ENCODE assay signal across 9 cellular contexts in genomic region chr2:230905448-230906430, GRCh38. TPM values are rescaled to one million over a fixed set of nuclear protein-coding genes. Genes with fewer than 3 reads are reported as not detected.
DNase-seq lines count a peak whose midpoint lies in the region; ATAC-seq and TF ChIP-seq lines count a peak whose summit lies in the region.
"Had no signal": no experiment of that assay in that cellular context is flagged by ENCODE, and none has a peak within 500 bp of the region (broad histone marks: within the 10 kb centered on the region; RNA-seq: fewer than 3 reads in every experiment).

No MANE protein-coding gene starts in this region.

- H3K79me2 ChIP-seq in GM23338 (replicated peaks; ENCODE audit: insufficient read depth) = no peaks in the 10 kb centered on the region

- peaks cover 27% of the 10 kb centered on the region for H3K27me3 Mint-ChIP-seq in GM23338 (ENCODE audit: insufficient read depth, low read depth, poor library complexity)

- H3K27ac Mint-ChIP-seq in GM23338 = no peak overlapping the region

- H3K4me1 ChIP-seq in GM23338 (ENCODE audit: insufficient read depth) = peaks cover 29% of the 10 kb centered on the region

- H3K4me3 ChIP-seq in GM23338 = no peak overlapping the region

- H3K4me1 Mint-ChIP-seq in GM23338 = peaks cover 42% of the 10 kb centered on the region

- no peaks in the 10 kb centered on the region for H3K27me3 ChIP-seq in GM23338 (ENCODE audit: insufficient read depth)

- ATAC-seq in GM23338 = peak; percentile 29
- ATAC-seq in omental fat pad (ENCODE audit: low FRiP score) = no peak

- H3K36me3 ChIP-seq in GM23338 (ENCODE audit: insufficient read depth) = no peaks in the 10 kb centered on the region

- H3K9me2 ChIP-seq in GM23338 (ENCODE audit: insufficient read depth) = peaks cover 5% of the 10 kb centered on the region; the same call in 1 of the 2 replicates

- DNase-seq in GM23338 (ENCODE audit: low spot score) = no peak
- DNase-seq in activated CD4-positive, alpha-beta T cell treated with anti-CD3 and anti-CD28 coated beads, Interleukin-2, amount 50 U/mL, for 24 hours (ENCODE audit: low read depth in 1 of 2, low spot score in 1 of 2) = peak; percentile 70 to 94
- peak; percentile 64 for DNase-seq in effector CD4-positive, alpha-beta T cell
- DNase-seq in stimulated activated CD4-positive, alpha-beta T cell treated with anti-CD3 and anti-CD28 coated beads, Interleukin-4, amount 100 ng/mL, for 4 hours = peak; percentile 82 to 97
- no peak for DNase-seq in omental fat pad (ENCODE audit: low spot score)
- DNase-seq in COR-L47 (lab: John Stamatoyannopoulos, UW) = no peak
- no peak for DNase-seq in inferior parietal cortex (ENCODE audit: extremely low spot score)
- no peak for DNase-seq in CD1c-positive myeloid dendritic cell (ENCODE audit: extremely low spot score)

- no peak overlapping the region for H3K4me3 Mint-ChIP-seq in GM23338

- no peaks in the 10 kb centered on the region for H4K20me1 ChIP-seq in GM23338 (replicated peaks; ENCODE audit: insufficient read depth)

- no peak for TF ChIP-seq CTCF in GM23338 (conservative IDR thresholded peaks at IDR 0.05; ENCODE audit: low read depth in 2 of 2)
- TF ChIP-seq CTCF in omental fat pad (IDR thresholded peaks at IDR 0.05) = no peak

- H3K27ac ChIP-seq in GM23338 (ENCODE audit: low read depth) = no peak overlapping the region

- H3F3A ChIP-seq in GM23338 (replicated peaks; ENCODE audit: low read depth) = no peaks in the 10 kb centered on the region

- peaks cover 3% of the 10 kb centered on the region; the same call in 2 of the 3 replicates for H3K9me3 Mint-ChIP-seq in GM23338

- H2AFZ ChIP-seq in GM23338 = peak overlapping the region; percentile 76; the same call in 1 of the 2 replicates

- H3K4me2 ChIP-seq in GM23338 = 0 out of 2 replicates have a peak overlapping the region, but pooled peaks have one; percentile 26

- no peaks in the 10 kb centered on the region; the same call in 2 of the 3 replicates for H3K36me3 Mint-ChIP-seq in GM23338 (ENCODE audit: low read depth)

TF ChIP-seq in GM23338, 12 proteins besides CTCF, POLR2A, EP300 and RAD21:
- TF ChIP-seq ZNF114 (CRISPR knock-in tag; IDR thresholded peaks at IDR 0.05) = no peak
- TF ChIP-seq REST (IDR thresholded peaks at IDR 0.05; ENCODE audit: unreplicated experiment) = peak; percentile 34

RNA-seq across cellular contexts. Expression of gene GPR55, which starts 19.3 kb away (rescaled TPM):
- not detected in 2 replicates for total RNA-seq in GM23338 (2014; rRNA removed; shearing (Covaris generic))
- not detected in 2 replicates for polyA plus RNA-seq in GM23338 (2016; fragmentation: Nextera tagmentation; extraction: Ambion mirVana)
- under 1 TPM in 2 of 4 donors, not detected in 2; 0.12 to 0.19 TPM for total RNA-seq in omental fat pad
- total RNA-seq: endothelial cell of umbilical vein had no signal
- polyA plus RNA-seq: endothelial cell of umbilical vein had no signal

RNA-seq across cellular contexts. Expression of gene ITM2C, which starts 41.0 kb away (rescaled TPM):
- 314 and 367 TPM in 2 replicates for total RNA-seq in GM23338 (2014; rRNA removed; shearing (Covaris generic))
- polyA plus RNA-seq in GM23338 (2016; fragmentation: Nextera tagmentation; extraction: Ambion mirVana) = 240 and 241 TPM in 2 replicates
- total RNA-seq in omental fat pad = 10 to 100 TPM; 17.9 to 35.9 (median 28.8) TPM

Comparison
In these comparisons a context has a peak if more than half of its experiments do, and no peak if none do; other contexts are left out.
1. DNase-seq: peak in activated CD4-positive, alpha-beta T cell treated with anti-CD3 and anti-CD28 coated beads, Interleukin-2, amount 50 U/mL, for 24 hours (2 of 2), effector CD4-positive, alpha-beta T cell (single experiment) and stimulated activated CD4-positive, alpha-beta T cell treated with anti-CD3 and anti-CD28 coated beads, Interleukin-4, amount 100 ng/mL, for 4 hours (2 of 2); none in GM23338 (single experiment), omental fat pad (single experiment), COR-L47 (single experiment), inferior parietal cortex (single experiment) and CD1c-positive myeloid dendritic cell (single experiment).